ENCODE assay signal across 21 cellular contexts in the genomic region with DNA sequence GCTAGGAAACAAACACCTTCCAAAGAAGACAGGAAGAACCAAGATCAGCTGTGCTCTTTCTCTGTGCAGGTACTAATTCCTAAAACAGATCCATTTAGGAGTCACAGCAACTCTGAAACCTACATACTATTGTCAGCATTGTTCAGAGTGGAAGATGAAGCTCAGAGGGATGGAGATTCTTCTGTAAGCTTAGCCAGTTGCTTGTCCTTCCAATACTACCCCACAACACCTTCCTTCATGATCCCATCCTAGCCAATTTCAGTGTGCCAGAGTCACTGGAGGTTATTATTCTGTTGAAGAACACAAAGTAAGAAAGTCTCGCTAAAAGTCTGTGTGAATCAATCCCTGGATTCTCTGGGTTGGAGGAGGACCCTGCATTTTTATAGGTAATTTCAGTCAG. TPM values are rescaled to one million over a fixed set of nuclear protein-coding genes. Genes with fewer than 3 reads are reported as not detected.
DNase-seq lines count a peak whose midpoint lies in the region; ATAC-seq and TF ChIP-seq lines count a peak whose summit lies in the region.
"Had no signal": no experiment of that assay in that cellular context is flagged by ENCODE, and none has a peak within 500 bp of the region (broad histone marks: within the 10 kb centered on the region; RNA-seq: fewer than 3 reads in every experiment).

No MANE protein-coding gene starts in this region.

- H3K79me1 ChIP-seq in IMR-90 (ENCODE audit: low read depth in 1 of 2, low read length in 2 of 2): peaks cover 4 to 36% of the 10 kb centered on the region in 2 experiments; a peak in 3 of 4 replicates

- 0 out of 2 replicates have a peak overlapping the region, but pooled peaks have one; percentile 1 for H4K91ac ChIP-seq in IMR-90 (ENCODE audit: insufficient read depth, low read depth, low read length)

- peak overlapping the region; percentile 60; the same call in 1 of the 2 replicates for H3K23ac ChIP-seq in IMR-90 (ENCODE audit: low read depth, low read length)

- H3K4ac ChIP-seq in IMR-90 (ENCODE audit: low read depth, low read length): peak overlapping the region; percentile 45; the same call in 1 of the 2 replicates

- H3K27me3 ChIP-seq in IMR-90 (ENCODE audit: control insufficient read depth, insufficient read depth, low read length) (no peaks in the 10 kb centered on the region), psoas muscle (ENCODE audit: insufficient read depth in 3 of 3, low read length in 2 of 3) (no peaks in the 10 kb centered on the region)

- H3K4me2 ChIP-seq in IMR-90 (ENCODE audit: low read depth, low read length): peak overlapping the region; percentile 26; the same call in 1 of the 2 replicates

- H2AK9ac ChIP-seq in IMR-90 (replicated peaks; ENCODE audit: low read depth, low read length, poor library complexity): no peak overlapping the region

- H2BK20ac ChIP-seq in IMR-90 (ENCODE audit: low read depth, low read length): peak overlapping the region; percentile 83

- H3K4me3 ChIP-seq in IMR-90 (ENCODE audit: insufficient read depth, low read depth, low read length) (no peak overlapping the region), psoas muscle (peak overlapping the region; percentile 87)
- H3K4me3 ChIP-seq: coronary artery, tibial artery had no signal

- H2BK15ac ChIP-seq in IMR-90 (ENCODE audit: low read depth, low read length): peak overlapping the region; percentile 25; the same call in 1 of the 3 replicates

- no peak overlapping the region; the same call in 1 of the 2 replicates for H3K56ac ChIP-seq in IMR-90 (ENCODE audit: extremely low read depth, insufficient read depth, low read length)

- H4K5ac ChIP-seq in IMR-90 (ENCODE audit: low read depth, low read length): peak overlapping the region; percentile 52; the same call in 1 of the 2 replicates

- dilution Hi-C loops in IMR-90 (cut with HindIII; ENCODE audit: low sequenced_read_pairs, unreplicated experiment): no loop called here

- TF ChIP-seq CTCF in IMR-90 (conservative IDR thresholded peaks at IDR 0.05; ENCODE audit: low read depth, low read length) (no peak), psoas muscle (IDR thresholded peaks at IDR 0.05) (no peak)

- H3K36me3 ChIP-seq in IMR-90 (ENCODE audit: control insufficient read depth, insufficient read depth, low read length): no peaks in the 10 kb centered on the region
- no peaks in the 10 kb centered on the region for H3K36me3 ChIP-seq in psoas muscle (ENCODE audit: insufficient read depth in 1 of 2, low read depth in 1 of 2)
- H3K36me3 ChIP-seq: tibial artery had no signal

- no peak for TF ChIP-seq POLR2A in IMR-90 (IDR thresholded peaks at IDR 0.05; ENCODE audit: low read depth, low read length)

- no peaks in the 10 kb centered on the region; the same call in 1 of the 2 replicates for H3K9me1 ChIP-seq in IMR-90 (ENCODE audit: insufficient read depth, low read length)

- H2BK5ac ChIP-seq in IMR-90 (ENCODE audit: low read depth, low read length, poor library complexity, severe bottlenecking): peak overlapping the region; percentile 99

- no CpG with 5 or more reads among the region's 1 CpG for WGBS in IMR-90 (ENCODE audit: extremely low coverage in 2 of 2, insufficient read length in 1 of 2), 2 experiments
- WGBS in psoas muscle, 3 donors: 61 to 94% (median 72%) methylated on average over 1 of the region's 1 CpG

- POLR2A ChIA-PET in IMR-90 (lab: Charles Lee; ENCODE audit: unreplicated experiment): no interaction called here

- H3K27ac ChIP-seq in IMR-90 (ENCODE audit: insufficient read depth, low read length) (no peak overlapping the region), psoas muscle (peak overlapping the region; percentile 99)
- H3K27ac ChIP-seq: coronary artery, HL-60, tibial artery had no signal

- H3K18ac ChIP-seq in IMR-90 (ENCODE audit: low read depth, low read length): peak overlapping the region; percentile 76; the same call in 1 of the 2 replicates

- peak overlapping the region; percentile 76; the same call in 1 of the 2 replicates for H2BK120ac ChIP-seq in IMR-90 (ENCODE audit: low read depth, low read length)

- H2AFZ ChIP-seq in IMR-90 (replicated peaks; ENCODE audit: low read length, poor library complexity): no peak overlapping the region

- intact Hi-C loops in IMR-90 (cut with micrococcal nuclease) (loop anchor here (5.0 kb wide), 2 partner anchors 65 to 185 kb away; no protein-coding TSS in a partner anchor), psoas muscle (cut with DNase I) (loop anchor here in 1 of 2 donors (5.0 kb wide), 1 partner anchor 40 kb away; a partner anchor contains a TSS)

- in situ Hi-C loops in Caki2 (cut with HindIII; ENCODE audit: low pct_unique_long_range_greater_than_20kb, low sequenced_read_pairs): no loop called here
- in situ Hi-C loops in IMR-90 (cut with MboI; ENCODE audit: low sequenced_read_pairs): no loop called here

- 0 out of 2 replicates have a peak overlapping the region, but pooled peaks have one; percentile 43 for H2AK5ac ChIP-seq in IMR-90 (ENCODE audit: low read depth, low read length)

- no peaks in the 10 kb centered on the region; the same call in 1 of the 2 replicates for H3K9me3 ChIP-seq in IMR-90 (ENCODE audit: control insufficient read depth, insufficient read depth, low read length)
- no peaks in the 10 kb centered on the region for H3K9me3 ChIP-seq in psoas muscle
- H3K9me3 ChIP-seq: tibial artery had no signal

- H3K4me1 ChIP-seq in IMR-90 (ENCODE audit: control insufficient read depth, insufficient read depth, low read length) (peaks cover 2% of the 10 kb centered on the region; the same call in 1 of the 2 replicates), psoas muscle (peaks cover 15% of the 10 kb centered on the region)

- no TSS peak for BruUV-seq in IMR-90 (replicated peaks; lab: Mats Ljungman, UMichigan)

- DNase-seq in Caki2 (ENCODE audit: low read depth): peak; percentile 60
- no peak for DNase-seq in IMR-90
- DNase-seq in cerebellar cortex (ENCODE audit: low spot score): peak; percentile 13
- DNase-seq in psoas muscle: no peak
- DNase-seq in NCI-H526 treated with DMSO at 0.1 percent for 48 hours (lab: John Stamatoyannopoulos, UW): no peak
- no peak for DNase-seq in activated CD4-positive, alpha-beta T cell treated with anti-CD3 and anti-CD28 coated beads, Interleukin-2, amount 50 U/mL, for 4 hours
- DNase-seq: activated CD4-positive, CD25-positive, alpha-beta regulatory T cell treated with anti-CD3 and anti-CD28 coated beads, Interleukin-2, amount 50 U/mL, for 72 hours; activated gamma-delta T cell treated with Interleukin-2 at 50 U/mL for 16 hours; activated naive CD8-positive, alpha-beta T cell treated with anti-CD3 and anti-CD28 coated beads, Interleukin-2, amount 50 U/mL, for 24 hours; kidney glomerular epithelial cell; naive thymus-derived CD8-positive, alpha-beta T cell; NCI-H1092; NCI-H2029; occipital lobe; OCI-M1; retina; stimulated activated naive CD4-positive, alpha-beta T cell treated with Interleukin-2 at 50 U/mL for 16 hours; tibial artery had no signal

- no peaks in the 10 kb centered on the region for H4K20me1 ChIP-seq in IMR-90 (ENCODE audit: insufficient read depth, low read length)

- peak overlapping the region in 1 of 2 experiments; percentile 18; a peak in 2 of 4 replicates for H4K8ac ChIP-seq in IMR-90 (ENCODE audit: low read depth in 2 of 2, low read length in 2 of 2)

- ATAC-seq in IMR-90 (ENCODE audit: low read depth): no peak
- ATAC-seq in psoas muscle: no peak
- ATAC-seq in GM18858 (IDR thresholded peaks at IDR 0.05; ENCODE audit: unreplicated experiment): no peak
- ATAC-seq: naive thymus-derived CD8-positive, alpha-beta T cell had no signal

- H3K14ac ChIP-seq in IMR-90 (replicated peaks; ENCODE audit: low read depth, low read length): no peak overlapping the region; the same call in 1 of the 2 replicates

- H3K9ac ChIP-seq in IMR-90 (ENCODE audit: low read depth, low read length): no peak overlapping the region

- TF ChIP-seq RAD21 in IMR-90 (IDR thresholded peaks at IDR 0.05; ENCODE audit: low read length): no peak

- CTCF ChIA-PET in IMR-90 (lab: Yijun Ruan, JAX): no interaction called here

TF ChIP-seq in IMR-90, 13 proteins besides CTCF, POLR2A, EP300 and RAD21 (continues in another document):
- TF ChIP-seq MAZ (IDR thresholded peaks at IDR 0.05; ENCODE audit: borderline replicate concordance, low read depth, low read length): no peak
- no peak for TF ChIP-seq CHD1 (IDR thresholded peaks at IDR 0.05; ENCODE audit: low read depth, low read length)
- TF ChIP-seq FOS (IDR thresholded peaks at IDR 0.05; ENCODE audit: low read depth, low read length): no peak
- no peak for TF ChIP-seq SMC3 (IDR thresholded peaks at IDR 0.05; ENCODE audit: low read depth, low read length)
- TF ChIP-seq, protein P1, sequence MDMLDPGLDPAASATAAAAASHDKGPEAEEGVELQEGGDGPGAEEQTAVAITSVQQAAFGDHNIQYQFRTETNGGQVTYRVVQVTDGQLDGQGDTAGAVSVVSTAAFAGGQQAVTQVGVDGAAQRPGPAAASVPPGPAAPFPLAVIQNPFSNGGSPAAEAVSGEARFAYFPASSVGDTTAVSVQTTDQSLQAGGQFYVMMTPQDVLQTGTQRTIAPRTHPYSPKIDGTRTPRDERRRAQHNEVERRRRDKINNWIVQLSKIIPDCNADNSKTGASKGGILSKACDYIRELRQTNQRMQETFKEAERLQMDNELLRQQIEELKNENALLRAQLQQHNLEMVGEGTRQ (IDR thresholded peaks at IDR 0.05; ENCODE audit: low read depth, low read length): no peak
- no peak for TF ChIP-seq MXI1 (IDR thresholded peaks at IDR 0.05; ENCODE audit: borderline replicate concordance, low read depth, low read length)
- TF ChIP-seq CEBPB (IDR thresholded peaks at IDR 0.05; ENCODE audit: low read depth, low read length): no peak
- TF ChIP-seq RCOR1 (IDR thresholded peaks at IDR 0.05; ENCODE audit: insufficient replicate concordance, low read length): no peak
- TF ChIP-seq NFE2L2 (IDR thresholded peaks at IDR 0.05; ENCODE audit: low read depth, low read length): no peak
- no peak for TF ChIP-seq MAFK (IDR thresholded peaks at IDR 0.05; ENCODE audit: low read depth, low read length)

RNA-seq across cellular contexts. Expression of a gene that starts 2.3 kb away (rescaled TPM):
- total RNA-seq in Caki2 (2014; rRNA removed; shearing (Covaris generic); ENCODE audit: low replicate concordance): 139 and 161 TPM in 2 replicates
- total RNA-seq in IMR-90 (2012; rRNA removed): 25.8 and 29.4 TPM in 2 replicates
- 19.7 and 22.7 TPM in 2 replicates for polyA plus RNA-seq in IMR-90 (2012; rRNA removed)
- 3.7 and 8.9 TPM in 2 replicates for polyA plus RNA-seq in IMR-90 (2012; cell fraction: cytosol; rRNA removed)
- 1.9 and 20.4 TPM in 2 replicates for polyA plus RNA-seq in IMR-90 (2012; cell fraction: nucleus; rRNA removed; ENCODE audit: low replicate concordance)
- total RNA-seq in psoas muscle: 100 to 1,000 TPM in 2 of 4 donors, 10 to 100 TPM in 2; 80.1 to 170 (median 103) TPM
- polyA plus RNA-seq in psoas muscle: 100 to 1,000 TPM; 108 to 271 (median 132) TPM
- total RNA-seq: naive thymus-derived CD8-positive, alpha-beta T cell; occipital lobe had no signal
- polyA plus RNA-seq: naive thymus-derived CD8-positive, alpha-beta T cell had no signal

Comparison
In these comparisons a context has a peak if more than half of its experiments do, and no peak if none do; other contexts are left out.
1. DNase-seq: peak in Caki2 (single experiment) and cerebellar cortex (single experiment); none in IMR-90 (single experiment), psoas muscle (0 of 2), NCI-H526 treated with DMSO at 0.1 percent for 48 hours (single experiment) and activated CD4-positive, alpha-beta T cell treated with anti-CD3 and anti-CD28 coated beads, Interleukin-2, amount 50 U/mL, for 4 hours (0 of 2).